8 cellular contexts compared by ENCODE assay signal in genomic region chr1:46718340-46718726, GRCh38. TPM values are rescaled to one million over a fixed set of nuclear protein-coding genes. Genes with fewer than 3 reads are reported as not detected.
DNase-seq lines count a peak whose midpoint lies in the region; TF ChIP-seq lines count a peak whose summit lies in the region.

No MANE protein-coding gene starts in this region.

- peaks cover 17% of the 10 kb centered on the region for H3K36me3 ChIP-seq in muscle layer of colon (ENCODE audit: insufficient read depth, low read length)

- TSS peak; percentile 41 for BruUV-seq in Calu3 (replicated peaks; lab: Mats Ljungman, UMichigan)

- H3K27ac Mint-ChIP-seq in Calu3 (ENCODE audit: unreplicated experiment) (peak overlapping the region; percentile 90), chondrocyte (ENCODE audit: unreplicated experiment) (peak overlapping the region; percentile 65)

- intact Hi-C loops in Calu3 (cut with micrococcal nuclease; ENCODE audit: unreplicated experiment), result no loop called here

- in situ Hi-C loops in G401 (cut with HindIII; ENCODE audit: low sequenced_read_pairs), result no loop called here

- CTCF ChIA-PET in Calu3 (lab: Charles Lee), result interaction anchor here (0.6 kb wide), 1 partner anchor 86 kb away, joined by 3 read pairs; no protein-coding TSS in a partner anchor

- no peaks in the 10 kb centered on the region for H3K9me3 ChIP-seq in muscle layer of colon (ENCODE audit: low read length)

- peak overlapping the region; percentile 91 for H3K4me3 Mint-ChIP-seq in Calu3 (ENCODE audit: low read depth, unreplicated experiment)
- H3K4me3 Mint-ChIP-seq in chondrocyte (ENCODE audit: unreplicated experiment), result peak overlapping the region; percentile 89

- peak overlapping the region; percentile 81 for H3K27ac ChIP-seq in muscle layer of colon (ENCODE audit: low read depth, low read length)

- no peaks in the 10 kb centered on the region for H3K27me3 ChIP-seq in muscle layer of colon (ENCODE audit: control insufficient read depth in 1 of 2, insufficient read depth in 2 of 2, low read length in 2 of 2)

- peaks cover 39% of the 10 kb centered on the region for H3K4me1 Mint-ChIP-seq in Calu3 (ENCODE audit: low read depth, unreplicated experiment)
- peaks cover 31% of the 10 kb centered on the region for H3K4me1 Mint-ChIP-seq in chondrocyte (ENCODE audit: low read depth)

- no peaks in the 10 kb centered on the region for H3K9me3 Mint-ChIP-seq in Calu3 (ENCODE audit: low read depth, unreplicated experiment)
- H3K9me3 Mint-ChIP-seq in chondrocyte (ENCODE audit: low read depth), result no peaks in the 10 kb centered on the region

- H3K4me3 ChIP-seq in Jurkat, Clone E6-1 (ENCODE audit: low read length), result peak overlapping the region; percentile 75
- peak overlapping the region; percentile 81 to 84 for H3K4me3 ChIP-seq in muscle layer of colon (ENCODE audit: low read depth in 1 of 2, low read length in 2 of 2)

- peak overlapping the region; percentile 52 for H3K9ac ChIP-seq in muscle layer of colon (ENCODE audit: low read length)

- no peak for TF ChIP-seq CTCF in Calu3 (IDR thresholded peaks at IDR 0.05; ENCODE audit: unreplicated experiment)
- TF ChIP-seq CTCF in chondrocyte (IDR thresholded peaks at IDR 0.05), result no peak

- peaks cover 53% of the 10 kb centered on the region for H3K36me3 Mint-ChIP-seq in Calu3 (ENCODE audit: insufficient read depth, unreplicated experiment)
- peaks cover 4% of the 10 kb centered on the region for H3K36me3 Mint-ChIP-seq in chondrocyte (ENCODE audit: low read depth)

- peaks cover 27% of the 10 kb centered on the region for H3K4me1 ChIP-seq in muscle layer of colon (ENCODE audit: insufficient read depth, low read length)

- H3K27me3 Mint-ChIP-seq in Calu3 (ENCODE audit: unreplicated experiment) (no peaks in the 10 kb centered on the region), chondrocyte (ENCODE audit: low read depth) (peaks cover 3% of the 10 kb centered on the region)

- DNase-seq in Calu3, result no peak
- DNase-seq in Jurkat, Clone E6-1 (ENCODE audit: low read depth, low spot score), result no peak
- no peak for DNase-seq in chondrocyte (ENCODE audit: low spot score)
- DNase-seq in G401 (ENCODE audit: low spot score), result no peak
- DNase-seq in NCI-H2171 (lab: John Stamatoyannopoulos, UW), result no peak
- DNase-seq in DMS79 (lab: John Stamatoyannopoulos, UW), result no peak
- no peak for DNase-seq in globus pallidus (ENCODE audit: low spot score)

RNA-seq across cellular contexts. Expression of gene EFCAB14, which starts 0.6 kb away (rescaled TPM):
- total RNA-seq in Calu3 (2022) (104 and 108 TPM in 2 replicates), chondrocyte (49.0 to 69.5 TPM (median 52.2 TPM) in 3 replicates)
- 36.3 TPM for polyA plus RNA-seq in Jurkat, Clone E6-1 (2012; ENCODE audit: insufficient read depth, insufficient read length)
- 18.0 and 28.8 TPM in 2 replicates for total RNA-seq in G401 (2014; rRNA removed; shearing (Covaris generic))

RNA-seq across cellular contexts. Expression of gene TEX38, which starts 46.7 kb away (rescaled TPM):
- not detected in 2 replicates for total RNA-seq in Calu3 (2022)
- polyA plus RNA-seq in Jurkat, Clone E6-1 (2012; ENCODE audit: insufficient read depth, insufficient read length), result not detected
- not detected in 3 replicates for total RNA-seq in chondrocyte
- total RNA-seq in G401 (2014; rRNA removed; shearing (Covaris generic)), result not detected in 2 replicates

RNA-seq across cellular contexts. Expression of gene ATPAF1, which starts 50.2 kb away (rescaled TPM):
- 33.9 and 34.5 TPM in 2 replicates for total RNA-seq in Calu3 (2022)
- polyA plus RNA-seq in Jurkat, Clone E6-1 (2012; ENCODE audit: insufficient read depth, insufficient read length), result 65.4 TPM
- total RNA-seq in chondrocyte, result 22.9 to 33.2 TPM (median 27.7 TPM) in 3 replicates
- 96.9 and 115 TPM in 2 replicates for total RNA-seq in G401 (2014; rRNA removed; shearing (Covaris generic))
